In the genomic region with DNA sequence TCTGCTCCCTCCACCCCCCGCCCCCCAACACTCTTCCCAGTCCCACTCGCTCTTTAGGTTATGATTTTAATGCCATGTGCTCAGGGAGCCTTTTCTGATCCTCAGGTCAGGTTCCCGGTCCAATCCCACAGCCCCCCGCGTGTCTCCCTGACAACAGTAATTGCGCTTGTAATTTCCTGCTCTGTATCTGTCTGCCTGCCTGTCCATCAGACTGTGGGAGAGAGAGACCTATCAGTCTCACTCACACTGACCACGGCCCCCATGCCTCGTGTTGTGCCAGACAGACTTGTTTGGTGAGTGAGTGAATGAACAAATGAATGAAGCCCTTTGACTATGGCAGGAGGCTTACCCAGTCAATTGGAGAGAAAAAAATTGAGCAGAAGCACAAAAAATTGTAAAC, we compare ENCODE assay signal across 2 cellular contexts.
TF ChIP-seq lines count a peak whose summit lies in the region.

No MANE protein-coding gene starts in this region.

TF ChIP-seq in liver, 16 proteins besides CTCF, POLR2A, EP300 and RAD21:
- TF ChIP-seq NR2F2 (IDR thresholded peaks at IDR 0.05), result no peak
- TF ChIP-seq, protein P1, sequence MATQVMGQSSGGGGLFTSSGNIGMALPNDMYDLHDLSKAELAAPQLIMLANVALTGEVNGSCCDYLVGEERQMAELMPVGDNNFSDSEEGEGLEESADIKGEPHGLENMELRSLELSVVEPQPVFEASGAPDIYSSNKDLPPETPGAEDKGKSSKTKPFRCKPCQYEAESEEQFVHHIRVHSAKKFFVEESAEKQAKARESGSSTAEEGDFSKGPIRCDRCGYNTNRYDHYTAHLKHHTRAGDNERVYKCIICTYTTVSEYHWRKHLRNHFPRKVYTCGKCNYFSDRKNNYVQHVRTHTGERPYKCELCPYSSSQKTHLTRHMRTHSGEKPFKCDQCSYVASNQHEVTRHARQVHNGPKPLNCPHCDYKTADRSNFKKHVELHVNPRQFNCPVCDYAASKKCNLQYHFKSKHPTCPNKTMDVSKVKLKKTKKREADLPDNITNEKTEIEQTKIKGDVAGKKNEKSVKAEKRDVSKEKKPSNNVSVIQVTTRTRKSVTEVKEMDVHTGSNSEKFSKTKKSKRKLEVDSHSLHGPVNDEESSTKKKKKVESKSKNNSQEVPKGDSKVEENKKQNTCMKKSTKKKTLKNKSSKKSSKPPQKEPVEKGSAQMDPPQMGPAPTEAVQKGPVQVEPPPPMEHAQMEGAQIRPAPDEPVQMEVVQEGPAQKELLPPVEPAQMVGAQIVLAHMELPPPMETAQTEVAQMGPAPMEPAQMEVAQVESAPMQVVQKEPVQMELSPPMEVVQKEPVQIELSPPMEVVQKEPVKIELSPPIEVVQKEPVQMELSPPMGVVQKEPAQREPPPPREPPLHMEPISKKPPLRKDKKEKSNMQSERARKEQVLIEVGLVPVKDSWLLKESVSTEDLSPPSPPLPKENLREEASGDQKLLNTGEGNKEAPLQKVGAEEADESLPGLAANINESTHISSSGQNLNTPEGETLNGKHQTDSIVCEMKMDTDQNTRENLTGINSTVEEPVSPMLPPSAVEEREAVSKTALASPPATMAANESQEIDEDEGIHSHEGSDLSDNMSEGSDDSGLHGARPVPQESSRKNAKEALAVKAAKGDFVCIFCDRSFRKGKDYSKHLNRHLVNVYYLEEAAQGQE (IDR thresholded peaks at IDR 0.05), result no peak
- no peak for TF ChIP-seq EGR1 (IDR thresholded peaks at IDR 0.05; ENCODE audit: low read depth in 2 of 2)
- no peak for TF ChIP-seq TAF1 (conservative IDR thresholded peaks at IDR 0.05)
- TF ChIP-seq, protein P2, sequence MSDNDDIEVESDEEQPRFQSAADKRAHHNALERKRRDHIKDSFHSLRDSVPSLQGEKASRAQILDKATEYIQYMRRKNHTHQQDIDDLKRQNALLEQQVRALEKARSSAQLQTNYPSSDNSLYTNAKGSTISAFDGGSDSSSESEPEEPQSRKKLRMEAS (IDR thresholded peaks at IDR 0.05), result no peak
- TF ChIP-seq, protein P3, sequence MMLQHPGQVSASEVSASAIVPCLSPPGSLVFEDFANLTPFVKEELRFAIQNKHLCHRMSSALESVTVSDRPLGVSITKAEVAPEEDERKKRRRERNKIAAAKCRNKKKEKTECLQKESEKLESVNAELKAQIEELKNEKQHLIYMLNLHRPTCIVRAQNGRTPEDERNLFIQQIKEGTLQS (IDR thresholded peaks at IDR 0.05), result no peak
- TF ChIP-seq SP1 (IDR thresholded peaks at IDR 0.05), result no peak
- no peak for TF ChIP-seq FOXA1 (IDR thresholded peaks at IDR 0.05)
- TF ChIP-seq HNF4A (conservative IDR thresholded peaks at IDR 0.05), result no peak

TF ChIP-seq in HepG2, 621 proteins besides CTCF, POLR2A, EP300 and RAD21:
- TF ChIP-seq ZSCAN22 (CRISPR knock-in tag; IDR thresholded peaks at IDR 0.05) (no peak), ZIK1 (CRISPR knock-in tag; IDR thresholded peaks at IDR 0.05; ENCODE audit: borderline replicate concordance, low read depth) (no peak), ZNF768 (CRISPR knock-in tag; IDR thresholded peaks at IDR 0.05) (no peak), FOSL1 (CRISPR knock-in tag; IDR thresholded peaks at IDR 0.05; ENCODE audit: borderline replicate concordance) (no peak), ETV6 (CRISPR knock-in tag; conservative IDR thresholded peaks at IDR 0.05) (no peak), ZNF460 (CRISPR knock-in tag; IDR thresholded peaks at IDR 0.05; ENCODE audit: borderline replicate concordance) (no peak), ZNF337 (CRISPR knock-in tag; IDR thresholded peaks at IDR 0.05; ENCODE audit: borderline replicate concordance, low read depth) (no peak), XBP1 (CRISPR knock-in tag; IDR thresholded peaks at IDR 0.05) (no peak), KDM6A (CRISPR knock-in tag; IDR thresholded peaks at IDR 0.05; ENCODE audit: low read depth) (no peak), NCOA2 (CRISPR knock-in tag; IDR thresholded peaks at IDR 0.05) (no peak), ZNF30 (CRISPR knock-in tag; IDR thresholded peaks at IDR 0.05) (no peak), ELF1 (CRISPR knock-in tag; IDR thresholded peaks at IDR 0.05) (no peak), ZBTB38 (CRISPR knock-in tag; IDR thresholded peaks at IDR 0.05) (no peak), SAFB2 (CRISPR knock-in tag; IDR thresholded peaks at IDR 0.05; ENCODE audit: borderline replicate concordance, low read depth) (no peak)
- TF ChIP-seq, protein P4, sequence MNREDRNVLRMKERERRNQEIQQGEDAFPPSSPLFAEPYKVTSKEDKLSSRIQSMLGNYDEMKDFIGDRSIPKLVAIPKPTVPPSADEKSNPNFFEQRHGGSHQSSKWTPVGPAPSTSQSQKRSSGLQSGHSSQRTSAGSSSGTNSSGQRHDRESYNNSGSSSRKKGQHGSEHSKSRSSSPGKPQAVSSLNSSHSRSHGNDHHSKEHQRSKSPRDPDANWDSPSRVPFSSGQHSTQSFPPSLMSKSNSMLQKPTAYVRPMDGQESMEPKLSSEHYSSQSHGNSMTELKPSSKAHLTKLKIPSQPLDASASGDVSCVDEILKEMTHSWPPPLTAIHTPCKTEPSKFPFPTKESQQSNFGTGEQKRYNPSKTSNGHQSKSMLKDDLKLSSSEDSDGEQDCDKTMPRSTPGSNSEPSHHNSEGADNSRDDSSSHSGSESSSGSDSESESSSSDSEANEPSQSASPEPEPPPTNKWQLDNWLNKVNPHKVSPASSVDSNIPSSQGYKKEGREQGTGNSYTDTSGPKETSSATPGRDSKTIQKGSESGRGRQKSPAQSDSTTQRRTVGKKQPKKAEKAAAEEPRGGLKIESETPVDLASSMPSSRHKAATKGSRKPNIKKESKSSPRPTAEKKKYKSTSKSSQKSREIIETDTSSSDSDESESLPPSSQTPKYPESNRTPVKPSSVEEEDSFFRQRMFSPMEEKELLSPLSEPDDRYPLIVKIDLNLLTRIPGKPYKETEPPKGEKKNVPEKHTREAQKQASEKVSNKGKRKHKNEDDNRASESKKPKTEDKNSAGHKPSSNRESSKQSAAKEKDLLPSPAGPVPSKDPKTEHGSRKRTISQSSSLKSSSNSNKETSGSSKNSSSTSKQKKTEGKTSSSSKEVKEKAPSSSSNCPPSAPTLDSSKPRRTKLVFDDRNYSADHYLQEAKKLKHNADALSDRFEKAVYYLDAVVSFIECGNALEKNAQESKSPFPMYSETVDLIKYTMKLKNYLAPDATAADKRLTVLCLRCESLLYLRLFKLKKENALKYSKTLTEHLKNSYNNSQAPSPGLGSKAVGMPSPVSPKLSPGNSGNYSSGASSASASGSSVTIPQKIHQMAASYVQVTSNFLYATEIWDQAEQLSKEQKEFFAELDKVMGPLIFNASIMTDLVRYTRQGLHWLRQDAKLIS (CRISPR knock-in tag; IDR thresholded peaks at IDR 0.05), result no peak
- TF ChIP-seq, protein P5, sequence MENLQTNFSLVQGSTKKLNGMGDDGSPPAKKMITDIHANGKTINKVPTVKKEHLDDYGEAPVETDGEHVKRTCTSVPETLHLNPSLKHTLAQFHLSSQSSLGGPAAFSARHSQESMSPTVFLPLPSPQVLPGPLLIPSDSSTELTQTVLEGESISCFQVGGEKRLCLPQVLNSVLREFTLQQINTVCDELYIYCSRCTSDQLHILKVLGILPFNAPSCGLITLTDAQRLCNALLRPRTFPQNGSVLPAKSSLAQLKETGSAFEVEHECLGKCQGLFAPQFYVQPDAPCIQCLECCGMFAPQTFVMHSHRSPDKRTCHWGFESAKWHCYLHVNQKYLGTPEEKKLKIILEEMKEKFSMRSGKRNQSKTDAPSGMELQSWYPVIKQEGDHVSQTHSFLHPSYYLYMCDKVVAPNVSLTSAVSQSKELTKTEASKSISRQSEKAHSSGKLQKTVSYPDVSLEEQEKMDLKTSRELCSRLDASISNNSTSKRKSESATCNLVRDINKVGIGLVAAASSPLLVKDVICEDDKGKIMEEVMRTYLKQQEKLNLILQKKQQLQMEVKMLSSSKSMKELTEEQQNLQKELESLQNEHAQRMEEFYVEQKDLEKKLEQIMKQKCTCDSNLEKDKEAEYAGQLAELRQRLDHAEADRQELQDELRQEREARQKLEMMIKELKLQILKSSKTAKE (CRISPR knock-in tag; IDR thresholded peaks at IDR 0.05; ENCODE audit: borderline replicate concordance), result no peak
